In genomic region chr5:57889558-57889957, GRCh38 we compare ENCODE assay signal across 10 cellular contexts.
DNase-seq lines count a peak whose midpoint lies in the region; ATAC-seq, FAIRE-seq and TF ChIP-seq lines count a peak whose summit lies in the region.
"Had no signal": no experiment of that assay in that cellular context is flagged by ENCODE, and none has a peak within 500 bp of the region (broad histone marks: within the 10 kb centered on the region; RNA-seq: fewer than 3 reads in every experiment).

No MANE protein-coding gene starts in this region.

- no peaks in the 10 kb centered on the region for H3K4me1 Mint-ChIP-seq in activated T-helper 1 cell treated with anti-CD3 and anti-CD28 coated beads, Interleukin-12 subunit alpha, Interleukin-12 subunit beta, Interleukin-2, Interleukin-4 antibody, amounts not matched to agents 30 ng/mL and 10 ng/mL and 1 ng/mL, durations not matched to agents 14 hours and 24 hours and 36 hours (ENCODE audit: low read depth)

- H3K27ac ChIP-seq in body of pancreas (no peak overlapping the region), sigmoid colon (no peak overlapping the region)

- H3K36me3 Mint-ChIP-seq in activated T-helper 1 cell treated with anti-CD3 and anti-CD28 coated beads, Interleukin-12 subunit alpha, Interleukin-12 subunit beta, Interleukin-2, Interleukin-4 antibody, amounts not matched to agents 30 ng/mL and 10 ng/mL and 1 ng/mL, durations not matched to agents 14 hours and 24 hours and 36 hours (ENCODE audit: low read depth) = no peaks in the 10 kb centered on the region

- H3K4me3 ChIP-seq in LNCaP clone FGC (ENCODE audit: low read depth, low read length) (no peak overlapping the region), body of pancreas (no peak overlapping the region), sigmoid colon (no peak overlapping the region)

- H3K4me1 ChIP-seq in body of pancreas = no peaks in the 10 kb centered on the region
- no peaks in the 10 kb centered on the region for H3K4me1 ChIP-seq in sigmoid colon

- H3K9me3 ChIP-seq in body of pancreas = no peaks in the 10 kb centered on the region
- H3K9me3 ChIP-seq in sigmoid colon = no peaks in the 10 kb centered on the region

- peak; percentile 30 for ATAC-seq in body of pancreas

- H3K27me3 ChIP-seq in body of pancreas (no peaks in the 10 kb centered on the region), sigmoid colon (no peaks in the 10 kb centered on the region)

- TF ChIP-seq POLR2A in body of pancreas (IDR thresholded peaks at IDR 0.05) (no peak), sigmoid colon (IDR thresholded peaks at IDR 0.05) (no peak)

- FAIRE-seq in GM19239 (lab: Jason Lieb, UNC) = no peak
- FAIRE-seq: G401.6 had no signal

- no peaks in the 10 kb centered on the region for H3K9me3 Mint-ChIP-seq in activated T-helper 1 cell treated with anti-CD3 and anti-CD28 coated beads, Interleukin-12 subunit alpha, Interleukin-12 subunit beta, Interleukin-2, Interleukin-4 antibody, amounts not matched to agents 30 ng/mL and 10 ng/mL and 1 ng/mL, durations not matched to agents 14 hours and 24 hours and 36 hours

- H3K36me3 ChIP-seq in body of pancreas (replicated peaks in 1 of 2; ENCODE audit: insufficient read depth in 1 of 2, low read depth in 2 of 2) (no peaks in the 10 kb centered on the region), sigmoid colon (no peaks in the 10 kb centered on the region)

- WGBS in body of pancreas, 2 donors = 75 to 80% methylated on average over 5 of the region's 5 CpGs
- WGBS in sigmoid colon, 2 donors = 85 to 89% methylated on average over 5 of the region's 5 CpGs

- peaks cover 6% of the 10 kb centered on the region for H3K27me3 Mint-ChIP-seq in activated T-helper 1 cell treated with anti-CD3 and anti-CD28 coated beads, Interleukin-12 subunit alpha, Interleukin-12 subunit beta, Interleukin-2, Interleukin-4 antibody, amounts not matched to agents 30 ng/mL and 10 ng/mL and 1 ng/mL, durations not matched to agents 14 hours and 24 hours and 36 hours (ENCODE audit: insufficient read depth)

- no peak overlapping the region for H3K27ac Mint-ChIP-seq in activated T-helper 1 cell treated with anti-CD3 and anti-CD28 coated beads, Interleukin-12 subunit alpha, Interleukin-12 subunit beta, Interleukin-2, Interleukin-4 antibody, amounts not matched to agents 30 ng/mL and 10 ng/mL and 1 ng/mL, durations not matched to agents 14 hours and 24 hours and 36 hours

- DNase-seq in AG09319 (ENCODE audit: extremely low read depth, low read depth) (peak; percentile 25), LNCaP clone FGC (ENCODE audit: low read depth) (peak; percentile 46), body of pancreas (peak in 3 of 4 donors; percentile 24 to 50 (median 39)), left kidney (ENCODE audit: low read depth, low spot score) (peak; percentile 37), sigmoid colon (no peak), NCI-H2227 (lab: John Stamatoyannopoulos, UW; ENCODE audit: unreplicated experiment) (no peak), GM19239 (ENCODE audit: insufficient read length, low spot score) (no peak)
- DNase-seq in activated T-helper 1 cell treated with anti-CD3 and anti-CD28 coated beads, Interleukin-12 subunit alpha, Interleukin-12 subunit beta, Interleukin-2, Interleukin-4 antibody, amounts not matched to agents 30 ng/mL and 10 ng/mL and 1 ng/mL, durations not matched to agents 14 hours and 24 hours and 36 hours (ENCODE audit: low spot score) = no peak
- DNase-seq: activated CD4-positive, CD25-positive, alpha-beta regulatory T cell treated with anti-CD3 and anti-CD28 coated beads, Interleukin-2, amount 50 U/mL, for 72 hours had no signal

- intact Hi-C loops in body of pancreas (cut with DNase I) (no loop called here), sigmoid colon (cut with DNase I) (no loop called here)
- intact Hi-C loops in activated T-helper 1 cell treated with anti-CD3 and anti-CD28 coated beads, Interleukin-12 subunit alpha, Interleukin-12 subunit beta, Interleukin-2, Interleukin-4 antibody, amounts not matched to agents 30 ng/mL and 10 ng/mL and 1 ng/mL, durations not matched to agents 14 hours and 24 hours and 36 hours (cut with micrococcal nuclease) = no loop called here

- TF ChIP-seq CTCF in AG09319 (IDR thresholded peaks at IDR 0.05; ENCODE audit: low read depth, low read length) (peak; percentile 50), LNCaP clone FGC (IDR thresholded peaks at IDR 0.05; ENCODE audit: control insufficient read depth, extremely low read depth, insufficient read depth) (peak; percentile 96), body of pancreas (IDR thresholded peaks at IDR 0.05) (peak in 5 of 7 experiments; percentile 12 to 41 (median 18)), sigmoid colon (IDR thresholded peaks at IDR 0.05) (no peak)

- no peak overlapping the region for H3K4me3 Mint-ChIP-seq in activated T-helper 1 cell treated with anti-CD3 and anti-CD28 coated beads, Interleukin-12 subunit alpha, Interleukin-12 subunit beta, Interleukin-2, Interleukin-4 antibody, amounts not matched to agents 30 ng/mL and 10 ng/mL and 1 ng/mL, durations not matched to agents 14 hours and 24 hours and 36 hours

- no peak for TF ChIP-seq EP300 in sigmoid colon (IDR thresholded peaks at IDR 0.05)

Comparison
In these comparisons a context has a peak if more than half of its experiments do, and no peak if none do; other contexts are left out.
1. DNase-seq: peak in AG09319 (single experiment), LNCaP clone FGC (single experiment), body of pancreas (3 of 4) and left kidney (single experiment); none in sigmoid colon (single experiment), activated T-helper 1 cell treated with anti-CD3 and anti-CD28 coated beads, Interleukin-12 subunit alpha, Interleukin-12 subunit beta, Interleukin-2, Interleukin-4 antibody, amounts not matched to agents 30 ng/mL and 10 ng/mL and 1 ng/mL, durations not matched to agents 14 hours and 24 hours and 36 hours (single experiment), NCI-H2227 (single experiment) and GM19239 (single experiment).
2. CTCF ChIP-seq: peak in AG09319 (single experiment), LNCaP clone FGC (single experiment) and body of pancreas (5 of 7); none in sigmoid colon (0 of 4).